16 cellular contexts compared by ENCODE assay signal in the genomic region with DNA sequence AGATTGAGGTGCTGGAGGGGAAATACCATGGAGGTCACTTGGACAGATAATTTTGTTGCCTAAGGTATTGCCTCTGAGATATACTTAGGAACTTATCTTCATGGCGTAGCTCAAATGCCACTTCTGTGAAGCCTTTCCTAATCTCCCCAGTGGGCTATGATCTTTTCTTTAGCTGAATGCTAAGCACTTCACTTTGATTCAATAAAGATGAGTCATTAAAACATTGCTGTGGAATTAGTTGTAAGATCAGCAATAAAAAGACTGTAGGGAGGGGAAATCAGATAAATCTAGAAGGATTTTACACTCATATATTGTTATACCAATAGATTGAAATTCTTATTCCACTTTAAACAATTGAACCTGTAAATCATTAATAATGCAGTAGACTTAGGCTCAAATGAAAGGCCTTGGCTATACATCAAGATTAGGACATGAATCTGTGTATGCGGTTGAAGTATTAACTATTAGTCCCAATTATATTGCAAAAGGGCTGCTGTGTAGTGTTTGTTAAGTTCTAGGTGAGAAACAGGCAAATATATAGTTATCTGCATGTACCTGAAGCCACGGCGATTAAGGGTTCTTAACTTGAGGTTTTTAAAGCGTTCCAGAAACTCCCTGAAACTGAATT. TPM values are rescaled to one million over a fixed set of nuclear protein-coding genes. Genes with fewer than 3 reads are reported as not detected.
A peak's percentile ranks its signal among the peaks of the same experiment; 100 is the strongest.
DNase-seq lines count a peak whose midpoint lies in the region; ATAC-seq, FAIRE-seq and TF ChIP-seq lines count a peak whose summit lies in the region.
"Had no signal": no experiment of that assay in that cellular context is flagged by ENCODE, and none has a peak within 500 bp of the region (broad histone marks: within the 10 kb centered on the region; RNA-seq: fewer than 3 reads in every experiment).

No MANE protein-coding gene starts in this region.

- H3K4me1 Mint-ChIP-seq in nephron (no peaks in the 10 kb centered on the region), T-cell (no peaks in the 10 kb centered on the region)
- H3K4me1 Mint-ChIP-seq: CD8-positive, alpha-beta memory T cell had no signal

- H3K9me3 Mint-ChIP-seq in nephron (no peaks in the 10 kb centered on the region), T-cell (no peaks in the 10 kb centered on the region)
- H3K9me3 Mint-ChIP-seq: CD8-positive, alpha-beta memory T cell had no signal

- H3K27ac ChIP-seq in stomach, result peak overlapping the region in 3 of 5 donors; percentile 1 to 46 (median 40)
- H3K27ac ChIP-seq: SK-N-MC had no signal

- CTCF ChIA-PET in T-cell (lab: Charles Lee), result no interaction called here

- H3K27me3 Mint-ChIP-seq in nephron (ENCODE audit: low read depth) (no peaks in the 10 kb centered on the region), T-cell (no peaks in the 10 kb centered on the region)
- H3K27me3 Mint-ChIP-seq: CD8-positive, alpha-beta memory T cell had no signal

- DNase-seq in NCI-H226, result peak; percentile 13
- DNase-seq in bronchial epithelial cell (ENCODE audit: low read depth), result peak; percentile 22
- DNase-seq in stomach, result no peak
- no peak for DNase-seq in NCI-H2171 (lab: John Stamatoyannopoulos, UW)
- DNase-seq in T-cell, result no peak
- DNase-seq: CD8-positive, alpha-beta memory T cell; MV-4-11; NCI-H1436; NCI-H2029 treated with DMSO at 0.1 percent for 48 hours; NCI-H69; NK-92 treated with Interleukin-12 subunit alpha and Interleukin-12 subunit beta, amount 100 ng/mL, for 24 hours; OCI-M1 had no signal

- H3K36me3 Mint-ChIP-seq in nephron (ENCODE audit: low read depth) (no peaks in the 10 kb centered on the region), T-cell (peaks cover 20% of the 10 kb centered on the region)

- WGBS in stomach, 5 donors, result 37 to 65% (median 58%) methylated on average over 5 of the region's 5 CpGs

- FAIRE-seq in bronchial epithelial cell (lab: Jason Lieb, UNC), result no peak
- FAIRE-seq: H1 had no signal

- H3K36me3 ChIP-seq in bronchial epithelial cell (ENCODE audit: control insufficient read depth, insufficient read depth, low read length) (peaks cover 15% of the 10 kb centered on the region), stomach (peaks cover 0 to 16% (median 0%) of the 10 kb centered on the region in 4 donors)

- no peak for TF ChIP-seq POLR2A in stomach (IDR thresholded peaks at IDR 0.05)

- POLR2A ChIA-PET in T-cell (lab: Charles Lee), result no interaction called here

- no peak overlapping the region for H3K4me3 Mint-ChIP-seq in nephron
- H3K4me3 Mint-ChIP-seq in T-cell, result no peak overlapping the region
- H3K4me3 Mint-ChIP-seq: CD8-positive, alpha-beta memory T cell had no signal

- H3K4me1 ChIP-seq in stomach, result peaks cover 0 to 11% (median 3%) of the 10 kb centered on the region in 4 donors

- no peak for TF ChIP-seq CTCF in bronchial epithelial cell (IDR thresholded peaks at IDR 0.05; ENCODE audit: insufficient read depth, low read length, severe bottlenecking)
- TF ChIP-seq CTCF in nephron (IDR thresholded peaks at IDR 0.05; ENCODE audit: unreplicated experiment in 3 of 3), result no peak
- no peak for TF ChIP-seq CTCF in stomach (IDR thresholded peaks at IDR 0.05)

- peak overlapping the region in 2 of 3 experiments; percentile 25 to 51 for H3K27ac Mint-ChIP-seq in nephron
- no peak overlapping the region for H3K27ac Mint-ChIP-seq in T-cell

- H3K9me3 ChIP-seq in stomach, result no peaks in the 10 kb centered on the region

- TF ChIP-seq EP300 in stomach (IDR thresholded peaks at IDR 0.05), result no peak

- H3K27me3 ChIP-seq in bronchial epithelial cell (ENCODE audit: control insufficient read depth, insufficient read depth, low read length) (no peaks in the 10 kb centered on the region), stomach (no peaks in the 10 kb centered on the region)

- ATAC-seq in HG02938 (IDR thresholded peaks at IDR 0.05; ENCODE audit: unreplicated experiment), result no peak
- no peak for ATAC-seq in T-cell (replicated peaks in 1 of 4)

- intact Hi-C loops in stomach (cut with DNase I; ENCODE audit: low total_unique reads), result no loop called here

- H3K4me3 ChIP-seq in bronchial epithelial cell (ENCODE audit: low read depth, low read length) (no peak overlapping the region), stomach (no peak overlapping the region)
- H3K4me3 ChIP-seq: SK-N-MC had no signal

RNA-seq across cellular contexts. Expression of gene MAGOH, which starts 19.2 kb away (rescaled TPM):
- total RNA-seq in bronchial epithelial cell, result 33.7 and 53.1 TPM in 2 replicates
- 10 to 100 TPM in 3 of 5 donors, 1 to 10 TPM in 2; 2.9 to 58.3 (median 25.5) TPM for total RNA-seq in stomach
- polyA plus RNA-seq in stomach, result 100 to 1,000 TPM in 1 of 3 donors, 10 to 100 TPM in 2; 73.3 to 105 (median 81.9) TPM
- total RNA-seq in T-cell, result 10 to 100 TPM; 43.7 to 51.9 (median 51.3) TPM

RNA-seq across cellular contexts. Expression of gene CZIB, which starts 37.1 kb away (rescaled TPM):
- total RNA-seq in bronchial epithelial cell, result 37.9 and 47.9 TPM in 2 replicates
- 10 to 100 TPM; 31.6 to 52.7 (median 38.0) TPM for total RNA-seq in stomach
- 10 to 100 TPM; 60.8 to 78.8 (median 74.9) TPM for polyA plus RNA-seq in stomach
- total RNA-seq in T-cell, result 10 to 100 TPM; 41.4 to 71.3 (median 69.3) TPM

Comparison
In these comparisons a context has a peak if more than half of its experiments do, and no peak if none do; other contexts are left out.
1. DNase-seq: peak in NCI-H226 (single experiment) and bronchial epithelial cell (single experiment); none in stomach (single experiment), NCI-H2171 (single experiment) and T-cell (0 of 34).
2. H3K27ac Mint-ChIP-seq: peak in nephron (2 of 3); none in T-cell (0 of 2).